9 cellular contexts compared by ENCODE assay signal in the genomic region with DNA sequence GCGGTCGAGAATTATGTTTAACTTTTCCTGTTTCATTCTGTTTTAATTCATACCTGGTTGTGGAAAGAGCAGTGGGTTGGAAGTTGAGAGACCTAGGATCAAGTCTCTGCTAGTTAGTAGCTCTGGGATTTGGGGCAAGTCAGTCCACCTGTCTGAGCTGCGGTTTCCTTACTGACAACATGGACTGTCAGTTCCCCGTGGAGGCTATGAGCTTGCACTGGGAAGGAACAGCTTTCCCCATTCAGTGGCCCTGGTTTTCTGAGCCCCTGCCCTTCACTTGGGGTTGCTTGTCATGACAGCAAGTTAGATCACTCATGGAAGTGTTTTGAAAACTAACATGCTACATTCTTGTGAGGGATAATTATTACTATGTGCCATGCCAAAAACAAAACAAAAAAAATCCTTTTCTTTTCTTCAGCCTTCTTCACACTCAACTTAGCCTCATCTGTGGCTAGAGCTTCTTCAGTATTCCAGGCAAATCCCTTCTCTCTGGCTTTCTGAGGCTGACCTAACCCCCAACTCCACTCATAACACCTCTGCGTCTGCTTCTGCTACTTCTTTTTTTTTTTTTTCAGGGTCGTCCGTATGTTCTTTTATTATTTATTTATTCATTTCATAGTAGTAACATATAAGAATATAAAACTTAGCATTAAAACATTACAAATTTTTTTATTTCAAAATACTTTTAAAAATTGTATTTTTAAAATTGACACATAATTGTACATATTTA. TPM values are rescaled to one million over a fixed set of nuclear protein-coding genes. Genes with fewer than 3 reads are reported as not detected.
A peak's percentile ranks its signal among the peaks of the same experiment; 100 is the strongest.
DNase-seq lines count a peak whose midpoint lies in the region; ATAC-seq and TF ChIP-seq lines count a peak whose summit lies in the region.
"Had no signal": no experiment of that assay in that cellular context is flagged by ENCODE, and none has a peak within 500 bp of the region (broad histone marks: within the 10 kb centered on the region; RNA-seq: fewer than 3 reads in every experiment).

No MANE protein-coding gene starts in this region.

- peak overlapping the region in 2 of 10 donors; percentile 27 to 96 for H3K27ac Mint-ChIP-seq in naive thymus-derived CD8-positive, alpha-beta T cell
- H3K27ac Mint-ChIP-seq: endodermal cell had no signal

- H3K4me3 Mint-ChIP-seq in naive thymus-derived CD8-positive, alpha-beta T cell = peak overlapping the region in 1 of 10 donors; percentile 64
- H3K4me3 Mint-ChIP-seq: endodermal cell had no signal

- POLR2A ChIA-PET in naive thymus-derived CD8-positive, alpha-beta T cell (lab: Charles Lee) = interaction anchor here (0.7 to 3.1 kb wide), 3 partner anchors 43 to 108 kb away, joined by 3 to 11 read pairs (median 11); a partner anchor contains a TSS

- TF ChIP-seq CTCF in foreskin fibroblast (IDR thresholded peaks at IDR 0.05; ENCODE audit: low read depth, low read length) = no peak

- H3K27me3 Mint-ChIP-seq in naive thymus-derived CD8-positive, alpha-beta T cell = peaks cover 0 to 7% (median 5%) of the 10 kb centered on the region in 5 donors

- H3K9me3 Mint-ChIP-seq in naive thymus-derived CD8-positive, alpha-beta T cell = no peaks in the 10 kb centered on the region
- H3K9me3 Mint-ChIP-seq: endodermal cell had no signal

- peaks cover 0 to 26% (median 9%) of the 10 kb centered on the region in 4 donors for H3K4me1 Mint-ChIP-seq in naive thymus-derived CD8-positive, alpha-beta T cell
- H3K4me1 Mint-ChIP-seq: endodermal cell had no signal

- peak overlapping the region; percentile 1 to 39 for H3K4me3 ChIP-seq in foreskin fibroblast (ENCODE audit: low read depth in 1 of 2, low read length in 2 of 2)
- no peak overlapping the region for H3K4me3 ChIP-seq in skin epidermis

- no peaks in the 10 kb centered on the region for H3K36me3 Mint-ChIP-seq in naive thymus-derived CD8-positive, alpha-beta T cell

- DNase-seq in HCEC 1CT (peak; percentile 59), SW480 (ENCODE audit: low spot score) (peak; percentile 58), foreskin fibroblast (peak in 1 of 2 donors; percentile 62), 8988T (no peak)
- DNase-seq in naive thymus-derived CD8-positive, alpha-beta T cell = no peak
- DNase-seq in activated naive CD4-positive, alpha-beta T cell treated with Interleukin-2 at 50 U/mL for 16 hours = no peak
- DNase-seq: endodermal cell had no signal

- ATAC-seq in naive thymus-derived CD8-positive, alpha-beta T cell = no peak
- no peak for ATAC-seq in GM19455 (IDR thresholded peaks at IDR 0.05; ENCODE audit: unreplicated experiment)

- H3K27ac ChIP-seq in skin epidermis = peak overlapping the region in 20 of 21 experiments; percentile 81 to 98 (median 91)

RNA-seq across cellular contexts. Expression of a gene that starts 43.0 kb away (rescaled TPM):
- total RNA-seq in naive thymus-derived CD8-positive, alpha-beta T cell = 100 to 1,000 TPM; 173 to 175 TPM
- polyA plus RNA-seq in naive thymus-derived CD8-positive, alpha-beta T cell = 10 to 100 TPM; 14.6 to 18.6 (median 17.0) TPM

Comparison
In these comparisons a context has a peak if more than half of its experiments do, and no peak if none do; other contexts are left out.
1. DNase-seq: peak in HCEC 1CT (single experiment) and SW480 (single experiment); none in naive thymus-derived CD8-positive, alpha-beta T cell (0 of 10), activated naive CD4-positive, alpha-beta T cell treated with Interleukin-2 at 50 U/mL for 16 hours (single experiment) and 8988T (single experiment).
2. H3K4me3 ChIP-seq: peak in foreskin fibroblast (2 of 2); none in skin epidermis (0 of 7).